ENCODE assay signal across 16 cellular contexts in the genomic region with DNA sequence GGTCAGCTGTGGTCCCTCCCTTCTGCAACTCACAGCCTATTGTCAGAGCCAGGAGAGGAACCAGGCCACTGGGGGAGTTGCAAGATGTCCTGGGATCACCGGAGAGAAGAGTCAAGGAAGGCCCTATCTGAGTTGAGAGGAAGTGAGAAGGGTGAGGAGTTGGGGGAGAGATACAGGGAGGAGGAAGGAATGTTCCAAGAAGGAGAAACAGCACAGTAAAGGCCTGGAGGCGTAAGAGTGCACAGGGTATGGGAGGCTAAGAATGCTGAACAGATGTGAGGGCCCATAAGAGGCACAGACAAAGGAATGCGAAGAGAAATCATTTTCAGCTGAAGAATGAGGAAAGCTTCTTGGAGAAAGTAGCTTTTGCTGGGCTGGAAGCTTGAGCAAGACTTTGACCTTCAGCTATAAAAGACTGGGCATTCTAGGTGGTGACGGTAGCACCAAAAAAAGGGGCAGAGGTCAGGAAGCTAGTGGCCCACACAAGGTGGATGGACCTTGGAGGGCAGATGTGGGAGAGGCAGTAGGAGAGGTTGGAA. TPM values are rescaled to one million over a fixed set of nuclear protein-coding genes. Genes with fewer than 3 reads are reported as not detected.
A peak's percentile ranks its signal among the peaks of the same experiment; 100 is the strongest.
DNase-seq lines count a peak whose midpoint lies in the region; ATAC-seq and TF ChIP-seq lines count a peak whose summit lies in the region.
"Had no signal": no experiment of that assay in that cellular context is flagged by ENCODE, and none has a peak within 500 bp of the region (broad histone marks: within the 10 kb centered on the region; RNA-seq: fewer than 3 reads in every experiment).

No MANE protein-coding gene starts in this region.

- intact Hi-C loops in Caco-2 (cut with micrococcal nuclease; ENCODE audit: unreplicated experiment), result no loop called here
- intact Hi-C loops in sciatic nerve (cut with DNase I), result no loop called here

- H3K9me3 Mint-ChIP-seq in Caco-2 (ENCODE audit: unreplicated experiment), result no peaks in the 10 kb centered on the region
- H3K9me3 Mint-ChIP-seq: activated T-cell treated with anti-CD3 and anti-CD28 coated beads, Interleukin-2, amount 50 U/mL, for 24 hours; CD8-positive, alpha-beta memory T cell; natural killer cell had no signal

- ATAC-seq in T-helper 17 cell (no peak), sciatic nerve (peak; percentile 2), GM19023 (IDR thresholded peaks at IDR 0.05; ENCODE audit: unreplicated experiment) (no peak), HG03280 (IDR thresholded peaks at IDR 0.05; ENCODE audit: unreplicated experiment) (no peak)
- ATAC-seq: body of pancreas, natural killer cell had no signal

- no peaks in the 10 kb centered on the region for H3K36me3 ChIP-seq in Caco-2 (ENCODE audit: control insufficient read depth, insufficient read depth, low read length)

- no peak overlapping the region for H3K4me3 ChIP-seq in Caco-2 (ENCODE audit: low read depth, low read length)
- no peak overlapping the region for H3K4me3 ChIP-seq in fibroblast of villous mesenchyme (ENCODE audit: low read depth, low read length)
- H3K4me3 ChIP-seq: body of pancreas had no signal

- CTCF ChIA-PET in Caco-2 (lab: Charles Lee), result interaction anchor here (0.6 kb wide), 2 partner anchors 9 to 68 kb away, joined by 3 read pairs; no protein-coding TSS in a partner anchor

- no TSS peak for BruUV-seq in Caco-2 (replicated peaks; lab: Mats Ljungman, UMichigan)

- H3K9me3 ChIP-seq in Caco-2, result no peaks in the 10 kb centered on the region
- H3K9me3 ChIP-seq in T-helper 17 cell (ENCODE audit: control insufficient read depth, low read length, poor library complexity, severe bottlenecking), result no peaks in the 10 kb centered on the region
- H3K9me3 ChIP-seq: body of pancreas had no signal

- DNase-seq in Caco-2, result peak; percentile 31 to 53
- DNase-seq in T-helper 17 cell, result no peak
- peak; percentile 95 for DNase-seq in fibroblast of villous mesenchyme (ENCODE audit: low read depth)
- DNase-seq in sciatic nerve (ENCODE audit: low spot score), result no peak
- DNase-seq in hippocampal formation (lab: John Stamatoyannopoulos, UW), result no peak
- no peak for DNase-seq in KG1 (lab: John Stamatoyannopoulos, UW)
- DNase-seq: activated CD4-positive, CD25-positive, alpha-beta regulatory T cell; activated T-cell treated with anti-CD3 and anti-CD28 coated beads, Interleukin-2, amount 50 U/mL, for 24 hours; CD8-positive, alpha-beta memory T cell; natural killer cell; NCI-H1092; NCI-H524; SIG-M5 had no signal

- peak overlapping the region; percentile 54 for H3K27ac Mint-ChIP-seq in Caco-2 (ENCODE audit: unreplicated experiment)
- peak overlapping the region; percentile 67 for H3K27ac Mint-ChIP-seq in T-helper 17 cell
- H3K27ac Mint-ChIP-seq: activated T-cell treated with anti-CD3 and anti-CD28 coated beads, Interleukin-2, amount 50 U/mL, for 24 hours had no signal

- H3K4me1 Mint-ChIP-seq in Caco-2 (ENCODE audit: low read depth, unreplicated experiment) (peaks cover 50% of the 10 kb centered on the region), T-helper 17 cell (peaks cover 4% of the 10 kb centered on the region)
- H3K4me1 Mint-ChIP-seq: CD8-positive, alpha-beta memory T cell had no signal

- H3K27me3 Mint-ChIP-seq in Caco-2 (ENCODE audit: insufficient read depth, unreplicated experiment) (no peaks in the 10 kb centered on the region), T-helper 17 cell (peaks cover 29% of the 10 kb centered on the region)
- H3K27me3 Mint-ChIP-seq: activated T-cell treated with anti-CD3 and anti-CD28 coated beads, Interleukin-2, amount 50 U/mL, for 24 hours had no signal

- H3K4me3 Mint-ChIP-seq in Caco-2 (ENCODE audit: unreplicated experiment) (no peak overlapping the region), T-helper 17 cell (no peak overlapping the region)
- H3K4me3 Mint-ChIP-seq: activated T-cell treated with anti-CD3 and anti-CD28 coated beads, Interleukin-2, amount 50 U/mL, for 24 hours; CD8-positive, alpha-beta memory T cell; natural killer cell had no signal

- H3K27me3 ChIP-seq in Caco-2 (replicated peaks; ENCODE audit: control insufficient read depth, insufficient read depth, low read length), result no peaks in the 10 kb centered on the region
- H3K27me3 ChIP-seq: body of pancreas had no signal

- POLR2A ChIA-PET in Caco-2 (lab: Charles Lee), result no interaction called here

- no peak for TF ChIP-seq CTCF in Caco-2 (IDR thresholded peaks at IDR 0.05; ENCODE audit: insufficient read depth in 1 of 2, low read depth in 1 of 2, low read length in 1 of 2, severe bottlenecking in 1 of 2, unreplicated experiment in 1 of 2)
- TF ChIP-seq CTCF in fibroblast of villous mesenchyme (IDR thresholded peaks at IDR 0.05; ENCODE audit: insufficient read depth, low read depth, low read length), result no peak

- H3K36me3 Mint-ChIP-seq in Caco-2 (ENCODE audit: insufficient read depth, unreplicated experiment), result peaks cover 2% of the 10 kb centered on the region
- peaks cover 2% of the 10 kb centered on the region for H3K36me3 Mint-ChIP-seq in T-helper 17 cell (ENCODE audit: low read depth)
- H3K36me3 Mint-ChIP-seq: CD8-positive, alpha-beta memory T cell; natural killer cell had no signal

- peaks cover 44% of the 10 kb centered on the region for H3K4me1 ChIP-seq in Caco-2
- H3K4me1 ChIP-seq: body of pancreas had no signal

RNA-seq across cellular contexts. Expression of a gene that starts 21.6 kb away (rescaled TPM):
- 5.8 and 8.2 TPM in 2 replicates for total RNA-seq in Caco-2 (2022)
- total RNA-seq in T-helper 17 cell, result 1 to 10 TPM; 2.7 to 3.4 TPM
- total RNA-seq in fibroblast of villous mesenchyme, result under 0.01 TPM in 2 replicates
- total RNA-seq in sciatic nerve, result 74.8 TPM

RNA-seq across cellular contexts. Expression of a gene that starts 47.7 kb away (rescaled TPM):
- 5.9 and 7.2 TPM in 2 replicates for total RNA-seq in Caco-2 (2022)
- total RNA-seq in T-helper 17 cell, result under 1 TPM in 1 of 2 donors, not detected in 1; 0.57 TPM
- 341 TPM in 2 replicates for total RNA-seq in fibroblast of villous mesenchyme
- 215 TPM for total RNA-seq in sciatic nerve

RNA-seq across cellular contexts. Expression of a gene that starts 58.6 kb away (rescaled TPM):
- total RNA-seq in Caco-2 (2022) (0.29 and 0.65 TPM in 2 replicates), T-helper 17 cell (not detected), fibroblast of villous mesenchyme (under 0.01 and 0.64 TPM in 2 replicates), sciatic nerve (not detected)
- total RNA-seq: body of pancreas; CD8-positive, alpha-beta memory T cell; natural killer cell had no signal

Comparison
In these comparisons a context has a peak if more than half of its experiments do, and no peak if none do; other contexts are left out.
1. DNase-seq: peak in Caco-2 (2 of 2) and fibroblast of villous mesenchyme (single experiment); none in T-helper 17 cell (0 of 3), sciatic nerve (single experiment), hippocampal formation (0 of 2) and KG1 (single experiment).
2. RNA of a gene that starts 47.7 kb away (total RNA-seq): 341 TPM in fibroblast of villous mesenchyme and 215 TPM in sciatic nerve (single experiment); 5.9 to 7.2 TPM in Caco-2 and 0.57 TPM in T-helper 17 cell; every median in the first group is over 10 times any median in the second.